In the genomic region with DNA sequence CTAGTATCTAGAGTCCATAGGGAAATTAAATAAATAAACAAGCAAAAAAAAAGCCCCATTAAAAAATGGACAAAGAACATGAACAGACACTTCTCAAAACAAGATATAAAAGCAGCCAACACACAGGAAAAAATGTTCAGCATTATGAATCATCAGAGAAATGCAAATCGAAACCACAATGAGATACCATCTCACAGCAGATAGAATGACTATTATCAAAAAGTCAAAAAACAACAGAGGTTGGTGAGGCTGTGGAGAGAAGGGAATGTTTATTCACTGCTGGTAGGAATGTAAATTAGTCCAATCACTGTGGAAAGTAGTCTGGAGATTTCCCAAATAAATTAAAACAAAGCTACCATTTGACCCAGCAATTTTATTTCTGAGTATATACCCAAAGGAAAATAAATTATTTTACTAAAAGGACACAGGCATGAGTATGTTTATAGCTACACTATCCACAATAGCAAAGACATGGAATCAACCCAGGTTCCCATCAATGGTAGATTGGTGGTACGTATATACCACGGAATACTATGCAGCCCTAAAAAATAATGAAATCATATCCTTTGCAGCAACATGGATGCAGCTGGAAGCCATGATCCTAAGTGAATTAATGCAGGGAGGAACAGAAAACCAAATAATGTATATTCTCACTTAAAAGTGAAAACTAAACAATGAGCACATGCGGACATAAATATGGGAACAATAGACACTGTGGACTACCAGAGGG, we compare ENCODE assay signal across 16 cellular contexts.
DNase-seq lines count a peak whose midpoint lies in the region; ATAC-seq and TF ChIP-seq lines count a peak whose summit lies in the region.
"Had no signal": no experiment of that assay in that cellular context is flagged by ENCODE, and none has a peak within 500 bp of the region (broad histone marks: within the 10 kb centered on the region; RNA-seq: fewer than 3 reads in every experiment).

No MANE protein-coding gene starts in this region.

- H3K27ac Mint-ChIP-seq in MCF 10A (ENCODE audit: low read depth, unreplicated experiment), result peak overlapping the region; percentile 96
- no peak overlapping the region for H3K27ac Mint-ChIP-seq in T-helper 2 cell treated with Interferon-gamma antibody and Interleukin-4, amounts not matched to agents 5 μg/mL and 100 μg/mL, for 36 hours

- peaks cover 13% of the 10 kb centered on the region for H3K4me1 Mint-ChIP-seq in MCF 10A (ENCODE audit: insufficient read depth, unreplicated experiment)
- peaks cover 8% of the 10 kb centered on the region for H3K4me1 Mint-ChIP-seq in T-helper 2 cell treated with Interferon-gamma antibody and Interleukin-4, amounts not matched to agents 5 μg/mL and 100 μg/mL, for 36 hours (ENCODE audit: low read depth)

- POLR2A ChIA-PET in MCF 10A (lab: Yijun Ruan, JAX), result interaction anchor here (1.1 to 1.6 kb wide), 3 partner anchors 14 to 366 kb away, joined by 3 to 4 read pairs (median 4); a partner anchor contains a TSS

- CTCF ChIA-PET in MCF 10A (lab: Yijun Ruan, JAX), result interaction anchor here (0.7 kb wide), 1 partner anchor 54 kb away, joined by 4 read pairs; no protein-coding TSS in a partner anchor

- H3K9me3 ChIP-seq in breast epithelium (no peaks in the 10 kb centered on the region), colonic mucosa (no peaks in the 10 kb centered on the region), WERI-Rb-1 (ENCODE audit: severe bottlenecking) (no peaks in the 10 kb centered on the region)
- H3K9me3 ChIP-seq: A549, gastroesophageal sphincter, MG63 had no signal

- TF ChIP-seq CTCF in MCF 10A (IDR thresholded peaks at IDR 0.05; ENCODE audit: unreplicated experiment) (no peak), breast epithelium (IDR thresholded peaks at IDR 0.05) (no peak), fibroblast of pulmonary artery (IDR thresholded peaks at IDR 0.05; ENCODE audit: low read length, missing control alignments) (no peak), colonic mucosa (IDR thresholded peaks at IDR 0.05) (no peak), WERI-Rb-1 (IDR thresholded peaks at IDR 0.05; ENCODE audit: low read depth, low read length) (no peak)

- H3K4me1 ChIP-seq in breast epithelium (no peaks in the 10 kb centered on the region), colonic mucosa (no peaks in the 10 kb centered on the region)
- H3K4me1 ChIP-seq: gastroesophageal sphincter, tibial nerve had no signal

- no peaks in the 10 kb centered on the region for H3K9me3 Mint-ChIP-seq in MCF 10A (ENCODE audit: unreplicated experiment)
- H3K9me3 Mint-ChIP-seq in T-helper 2 cell treated with Interferon-gamma antibody and Interleukin-4, amounts not matched to agents 5 μg/mL and 100 μg/mL, for 36 hours, result peaks cover 24% of the 10 kb centered on the region

- H3K27me3 Mint-ChIP-seq in MCF 10A (ENCODE audit: insufficient read depth, unreplicated experiment), result no peaks in the 10 kb centered on the region
- no peaks in the 10 kb centered on the region for H3K27me3 Mint-ChIP-seq in T-helper 2 cell treated with Interferon-gamma antibody and Interleukin-4, amounts not matched to agents 5 μg/mL and 100 μg/mL, for 36 hours (ENCODE audit: low read depth)

- ATAC-seq in left ventricle myocardium superior, result no peak
- ATAC-seq: gastroesophageal sphincter, left cardiac atrium had no signal

- no peak overlapping the region for H3K4me3 Mint-ChIP-seq in MCF 10A (ENCODE audit: unreplicated experiment)
- H3K4me3 Mint-ChIP-seq in T-helper 2 cell treated with Interferon-gamma antibody and Interleukin-4, amounts not matched to agents 5 μg/mL and 100 μg/mL, for 36 hours, result no peak overlapping the region

- no peak overlapping the region for H3K4me3 ChIP-seq in breast epithelium
- H3K4me3 ChIP-seq in fibroblast of pulmonary artery (replicated peaks; ENCODE audit: low read depth, low read length), result no peak overlapping the region
- H3K4me3 ChIP-seq in colonic mucosa, result no peak overlapping the region
- H3K4me3 ChIP-seq in WERI-Rb-1 (ENCODE audit: low read depth, low read length), result no peak overlapping the region
- H3K4me3 ChIP-seq: A549, gastroesophageal sphincter, MG63, tibial nerve had no signal

- DNase-seq in MCF 10A (ENCODE audit: unreplicated experiment), result peak; percentile 34
- DNase-seq in breast epithelium (ENCODE audit: low spot score in 2 of 2), result no peak
- DNase-seq in SW480 (ENCODE audit: low spot score), result peak; percentile 34
- DNase-seq in fibroblast of pulmonary artery (ENCODE audit: low read depth), result peak; percentile 76
- no peak for DNase-seq in colonic mucosa
- no peak for DNase-seq in WERI-Rb-1
- no peak for DNase-seq in T-helper 2 cell treated with Interferon-gamma antibody and Interleukin-4, amounts not matched to agents 5 μg/mL and 100 μg/mL, for 36 hours (ENCODE audit: low spot score)
- DNase-seq in left ventricle myocardium superior, result no peak
- DNase-seq: left cardiac atrium, MG63, NCI-H446, SHP77 treated with DMSO at 0.1 percent for 48 hours, small intestine had no signal

- no peak overlapping the region for H3K27ac ChIP-seq in breast epithelium
- no peak overlapping the region for H3K27ac ChIP-seq in colonic mucosa
- H3K27ac ChIP-seq in WERI-Rb-1, result no peak overlapping the region
- H3K27ac ChIP-seq: gastroesophageal sphincter, tibial nerve had no signal

- H3K36me3 ChIP-seq in breast epithelium, result no peaks in the 10 kb centered on the region
- no peaks in the 10 kb centered on the region for H3K36me3 ChIP-seq in colonic mucosa
- H3K36me3 ChIP-seq in WERI-Rb-1, result no peaks in the 10 kb centered on the region
- H3K36me3 ChIP-seq: gastroesophageal sphincter, MG63, tibial nerve had no signal

- intact Hi-C loops in MCF 10A (cut with micrococcal nuclease), result no loop called here
- intact Hi-C loops in breast epithelium (cut with DNase I; ENCODE audit: low total_unique reads), result no loop called here
- intact Hi-C loops in colonic mucosa (cut with DNase I), result no loop called here
- intact Hi-C loops in left ventricle myocardium superior (cut with micrococcal nuclease), result no loop called here

- H3K36me3 Mint-ChIP-seq in MCF 10A (ENCODE audit: insufficient read depth, unreplicated experiment), result no peaks in the 10 kb centered on the region
- H3K36me3 Mint-ChIP-seq in T-helper 2 cell treated with Interferon-gamma antibody and Interleukin-4, amounts not matched to agents 5 μg/mL and 100 μg/mL, for 36 hours (ENCODE audit: low read depth), result no peaks in the 10 kb centered on the region

- H3K27me3 ChIP-seq in breast epithelium, result no peaks in the 10 kb centered on the region
- no peaks in the 10 kb centered on the region for H3K27me3 ChIP-seq in colonic mucosa
- H3K27me3 ChIP-seq in WERI-Rb-1 (ENCODE audit: insufficient read depth, low read depth, severe bottlenecking), result no peaks in the 10 kb centered on the region
- H3K27me3 ChIP-seq: gastroesophageal sphincter, MG63, tibial nerve had no signal

- no TSS peak for BruUV-seq in MCF 10A (replicated peaks; lab: Mats Ljungman, UMichigan)

- H3K9ac ChIP-seq in colonic mucosa (ENCODE audit: low read depth in 2 of 2, low read length in 2 of 2), result no peak overlapping the region

- no peak for TF ChIP-seq POLR2A in breast epithelium (IDR thresholded peaks at IDR 0.05)

Comparison
In these comparisons a context has a peak if more than half of its experiments do, and no peak if none do; other contexts are left out.
1. DNase-seq: peak in MCF 10A (single experiment), SW480 (single experiment) and fibroblast of pulmonary artery (single experiment); none in breast epithelium (0 of 2), colonic mucosa (single experiment), WERI-Rb-1 (single experiment), T-helper 2 cell treated with Interferon-gamma antibody and Interleukin-4, amounts not matched to agents 5 μg/mL and 100 μg/mL, for 36 hours (single experiment) and left ventricle myocardium superior (single experiment).